ENCODE assay signal across 1 cellular context in genomic region chr1:182682898-182683501, GRCh38.
TF ChIP-seq lines count a peak whose summit lies in the region.

No MANE protein-coding gene starts in this region.

TF ChIP-seq in GM12878, 131 proteins besides CTCF, POLR2A, EP300 and RAD21 (continued from another document):
- TF ChIP-seq MEF2B (IDR thresholded peaks at IDR 0.05; ENCODE audit: partially characterized antibody, poor library complexity, severe bottlenecking) (peak; percentile 26), BMI1 (IDR thresholded peaks at IDR 0.05; ENCODE audit: borderline replicate concordance) (no peak), NR2F1 (conservative IDR thresholded peaks at IDR 0.05) (peak; percentile 86), CHD2 (IDR thresholded peaks at IDR 0.05; ENCODE audit: borderline replicate concordance, low read depth, low read length) (no peak), IKZF1 (conservative IDR thresholded peaks at IDR 0.05) (peak; percentile 37; the same call in 1 of the 2 replicates), MTA2 (IDR thresholded peaks at IDR 0.05; ENCODE audit: low read depth) (peak; percentile 36; the same call in 1 of the 2 replicates), SPI1 (IDR thresholded peaks at IDR 0.05; ENCODE audit: borderline replicate concordance, insufficient read depth, low read depth, low read length) (peak; percentile 44; the same call in 1 of the 2 replicates), IKZF2 (IDR thresholded peaks at IDR 0.05) (peak; percentile 46 to 47; a peak in 2 of 4 replicates), YBX1 (IDR thresholded peaks at IDR 0.05) (no peak), USF2 (IDR thresholded peaks at IDR 0.05; ENCODE audit: borderline replicate concordance, low read depth, low read length) (no peak), RELA (IDR thresholded peaks at IDR 0.05; ENCODE audit: borderline replicate concordance, partially characterized antibody) (no peak), PAX5 (IDR thresholded peaks at IDR 0.05; ENCODE audit: borderline replicate concordance, low read depth, low read length) (no peak)
- TF ChIP-seq, protein P1, sequence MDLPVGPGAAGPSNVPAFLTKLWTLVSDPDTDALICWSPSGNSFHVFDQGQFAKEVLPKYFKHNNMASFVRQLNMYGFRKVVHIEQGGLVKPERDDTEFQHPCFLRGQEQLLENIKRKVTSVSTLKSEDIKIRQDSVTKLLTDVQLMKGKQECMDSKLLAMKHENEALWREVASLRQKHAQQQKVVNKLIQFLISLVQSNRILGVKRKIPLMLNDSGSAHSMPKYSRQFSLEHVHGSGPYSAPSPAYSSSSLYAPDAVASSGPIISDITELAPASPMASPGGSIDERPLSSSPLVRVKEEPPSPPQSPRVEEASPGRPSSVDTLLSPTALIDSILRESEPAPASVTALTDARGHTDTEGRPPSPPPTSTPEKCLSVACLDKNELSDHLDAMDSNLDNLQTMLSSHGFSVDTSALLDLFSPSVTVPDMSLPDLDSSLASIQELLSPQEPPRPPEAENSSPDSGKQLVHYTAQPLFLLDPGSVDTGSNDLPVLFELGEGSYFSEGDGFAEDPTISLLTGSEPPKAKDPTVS (IDR thresholded peaks at IDR 0.05; ENCODE audit: low read depth, low read length), result no peak
